In the genomic region with DNA sequence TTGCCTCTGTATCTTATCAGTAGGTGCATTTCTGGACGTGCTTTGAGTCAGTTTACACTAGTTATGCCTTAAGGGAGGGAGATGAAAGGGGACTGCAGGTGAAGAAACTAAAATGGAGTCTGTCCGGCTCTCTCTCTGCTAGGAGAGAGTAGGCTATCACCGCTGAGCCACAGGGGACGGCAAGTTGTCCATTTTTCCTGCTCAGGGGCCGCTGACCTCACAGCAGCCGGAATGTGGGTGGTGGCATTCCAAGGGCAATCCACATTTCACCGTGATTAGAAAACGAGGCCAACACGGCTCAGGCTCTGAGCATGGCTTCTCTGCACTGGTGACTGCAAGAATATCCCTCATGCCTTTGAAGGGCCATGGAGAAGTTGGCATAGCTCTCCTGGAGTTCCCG, we compare ENCODE assay signal across 19 cellular contexts. TPM values are rescaled to one million over a fixed set of nuclear protein-coding genes. Genes with fewer than 3 reads are reported as not detected.
DNase-seq lines count a peak whose midpoint lies in the region; ATAC-seq, FAIRE-seq and TF ChIP-seq lines count a peak whose summit lies in the region.
"Had no signal": no experiment of that assay in that cellular context is flagged by ENCODE, and none has a peak within 500 bp of the region (broad histone marks: within the 10 kb centered on the region; RNA-seq: fewer than 3 reads in every experiment).

No MANE protein-coding gene starts in this region.

- no peaks in the 10 kb centered on the region for H3K36me3 ChIP-seq in GM23248 (ENCODE audit: low read depth)
- H3K36me3 ChIP-seq in K562 (ENCODE audit: control insufficient read depth, insufficient read depth, low read length), result no peaks in the 10 kb centered on the region
- no peaks in the 10 kb centered on the region for H3K36me3 ChIP-seq in HepG2 (replicated peaks in 1 of 2; ENCODE audit: control insufficient read depth in 1 of 2, insufficient read depth in 2 of 2, low read length in 2 of 2)

- peaks cover 58% of the 10 kb centered on the region for H3K4me1 ChIP-seq in A549
- peaks cover 17% of the 10 kb centered on the region for H3K4me1 ChIP-seq in GM23248 (ENCODE audit: insufficient read depth)
- H3K4me1 ChIP-seq in K562 (replicated peaks in 1 of 2; ENCODE audit: control insufficient read depth in 2 of 2, insufficient read depth in 2 of 2, low read length in 2 of 2), result peaks cover 12 to 13% of the 10 kb centered on the region in 2 experiments
- peaks cover 56% of the 10 kb centered on the region for H3K4me1 ChIP-seq in HepG2 (ENCODE audit: insufficient read depth, low read length)

- POLR2A ChIA-PET in A549 (lab: Yijun Ruan, JAX), result interaction anchor here (1.4 kb wide), 1 partner anchor 87 kb away, joined by 3 read pairs; no protein-coding TSS in a partner anchor
- POLR2A ChIA-PET in K562 (lab: Yijun Ruan, JAX), result interaction anchor here (0.5 to 1.0 kb wide), 3 partner anchors 44 to 128 kb away, joined by 3 to 5 read pairs (median 3); no protein-coding TSS in a partner anchor
- POLR2A ChIA-PET in HepG2 (lab: Yijun Ruan, JAX), result interaction anchor here (0.9 to 1.9 kb wide), 4 partner anchors 9 to 87 kb away, joined by 3 to 6 read pairs (median 4); no protein-coding TSS in a partner anchor

- peak overlapping the region; percentile 95 to 96 for H3K27ac ChIP-seq in A549
- H3K27ac ChIP-seq in GM23248, result no peak overlapping the region
- H3K27ac ChIP-seq in K562 (ENCODE audit: extremely low read depth, low read depth, low read length), result no peak overlapping the region
- no peak overlapping the region for H3K27ac ChIP-seq in HepG2 (ENCODE audit: extremely low read length, insufficient read depth, low read length)
- H3K27ac ChIP-seq: skin epidermis had no signal

- H3K9ac ChIP-seq in GM23248, result no peak overlapping the region
- 0 out of 4 replicates have a peak overlapping the region, but pooled peaks of 1 of the 2 experiments have one; percentile 35 for H3K9ac ChIP-seq in K562 (ENCODE audit: insufficient read depth in 1 of 2, low read depth in 2 of 2, low read length in 2 of 2)
- no peak overlapping the region for H3K9ac ChIP-seq in HepG2 (ENCODE audit: insufficient read depth, low read depth, low read length)

- peaks cover 8% of the 10 kb centered on the region; the same call in 1 of the 2 replicates for H3F3A ChIP-seq in GM23248 (ENCODE audit: insufficient read depth)

- no peak for TF ChIP-seq EP300 in A549 (IDR thresholded peaks at IDR 0.05)
- TF ChIP-seq EP300 in K562 (IDR thresholded peaks at IDR 0.05; ENCODE audit: low read length), result no peak
- TF ChIP-seq EP300 in HepG2 (IDR thresholded peaks at IDR 0.05; ENCODE audit: low read depth in 2 of 2, low read length in 2 of 2), result no peak
- no peak for TF ChIP-seq EP300 in HepG2 (CRISPR knock-in tag; IDR thresholded peaks at IDR 0.05; ENCODE audit: borderline replicate concordance)

- intact Hi-C loops in K562 (cut with micrococcal nuclease) (no loop called here), HepG2 (cut with micrococcal nuclease; ENCODE audit: unreplicated experiment) (no loop called here)

- ATAC-seq in A549 (no peak), K562 (no peak), HepG2 (peak; percentile 44), T-helper 17 cell (no peak), GM21576 (IDR thresholded peaks at IDR 0.05; ENCODE audit: unreplicated experiment) (no peak)
- ATAC-seq in activated naive CD4-positive, alpha-beta T cell treated with anti-CD3 and anti-CD28 coated beads, Interleukin-2, amount 50 U/mL, for 72 hours, result no peak

- H3K9me1 ChIP-seq in K562 (ENCODE audit: control insufficient read depth, insufficient read depth, low read length), result no peaks in the 10 kb centered on the region

- H3K79me2 ChIP-seq in GM23248 (ENCODE audit: insufficient read depth) (no peaks in the 10 kb centered on the region), K562 (ENCODE audit: control insufficient read depth, insufficient read depth, low read length) (no peaks in the 10 kb centered on the region), HepG2 (ENCODE audit: insufficient read depth, low read length) (no peaks in the 10 kb centered on the region)

- H3K36me3 Mint-ChIP-seq in T-helper 17 cell (ENCODE audit: low read depth), result no peaks in the 10 kb centered on the region
- no peaks in the 10 kb centered on the region for H3K36me3 Mint-ChIP-seq in activated naive CD4-positive, alpha-beta T cell treated with anti-CD3 and anti-CD28 coated beads, Interleukin-2, amount 50 U/mL, for 72 hours
- H3K36me3 Mint-ChIP-seq: activated naive CD8-positive, alpha-beta T cell; mesothelial cell of epicardium had no signal

- FAIRE-seq in A549 (lab: Jason Lieb, UNC) (no peak), K562 (lab: Jason Lieb, UNC) (no peak), HepG2 (lab: Jason Lieb, UNC) (no peak)
- FAIRE-seq: frontal cortex had no signal

- TF ChIP-seq CTCF in A549 (IDR thresholded peaks at IDR 0.05), result no peak
- no peak for TF ChIP-seq CTCF in K562 (IDR thresholded peaks at IDR 0.05 in 2 of 3, conservative IDR thresholded peaks at IDR 0.05 in 1 of 3; ENCODE audit: insufficient read depth in 2 of 3, low read depth in 1 of 3, low read length in 3 of 3)
- TF ChIP-seq CTCF in HepG2 (CRISPR knock-in tag; IDR thresholded peaks at IDR 0.05), result no peak

- H3K27me3 ChIP-seq in GM23248 (replicated peaks; ENCODE audit: insufficient read depth), result no peaks in the 10 kb centered on the region
- peaks cover 0 to 5% of the 10 kb centered on the region in 2 experiments; a peak in 1 of 5 replicates for H3K27me3 ChIP-seq in K562 (ENCODE audit: control insufficient read depth in 2 of 2, insufficient read depth in 2 of 2, low read length in 2 of 2)
- no peaks in the 10 kb centered on the region for H3K27me3 ChIP-seq in HepG2 (ENCODE audit: control insufficient read depth in 1 of 2, insufficient read depth in 2 of 2, low read length in 2 of 2)

- no peak overlapping the region for H3K4me3 ChIP-seq in A549
- H3K4me3 ChIP-seq in GM23248, result no peak overlapping the region
- no peak overlapping the region for H3K4me3 ChIP-seq in K562
- H3K4me3 ChIP-seq in HepG2 (replicated peaks in 1 of 3; ENCODE audit: insufficient read depth in 1 of 3, low read depth in 2 of 3, low read length in 3 of 3), result no peak overlapping the region
- H3K4me3 ChIP-seq: skin epidermis had no signal

- H3K27me3 Mint-ChIP-seq in T-helper 17 cell, result no peaks in the 10 kb centered on the region
- H3K27me3 Mint-ChIP-seq: activated naive CD8-positive, alpha-beta T cell; central memory CD8-positive, alpha-beta T cell had no signal

- H3K4me3 Mint-ChIP-seq in T-helper 17 cell, result no peak overlapping the region
- H3K4me3 Mint-ChIP-seq: activated CD4-positive, alpha-beta T cell treated with anti-CD3 and anti-CD28 coated beads, Interleukin-2, amount 10 ng/mL, durations not matched to agents 24 days and 14 days; activated naive CD8-positive, alpha-beta T cell; central memory CD8-positive, alpha-beta T cell; mesothelial cell of epicardium had no signal

- DNase-seq in A549 (ENCODE audit: low read depth in 1 of 2, low spot score in 1 of 2) (no peak), GM23248 (peak; percentile 34), K562 (ENCODE audit: extremely low read depth in 1 of 4, low spot score in 3 of 4) (no peak), HepG2 (ENCODE audit: low spot score) (peak; percentile 63), T-helper 17 cell (no peak)
- DNase-seq in activated naive CD4-positive, alpha-beta T cell treated with anti-CD3 and anti-CD28 coated beads, Interleukin-2, amount 50 U/mL, for 72 hours (ENCODE audit: low spot score in 2 of 2), result no peak
- no peak for DNase-seq in activated CD8-positive, alpha-beta memory T cell treated with anti-CD3 and anti-CD28 coated beads for 24 hours
- DNase-seq: activated CD4-positive, alpha-beta T cell treated with anti-CD3 and anti-CD28 coated beads, Interleukin-2, amount 10 ng/mL, durations not matched to agents 24 days and 14 days; KG1; NCI-H1105; NCI-H446; stimulated activated naive CD4-positive, alpha-beta T cell; T1000 had no signal

- H2AFZ ChIP-seq in GM23248 (peak overlapping the region; percentile 56; the same call in 1 of the 2 replicates), K562 (ENCODE audit: low read depth, low read length) (no peak overlapping the region), HepG2 (ENCODE audit: low read length) (no peak overlapping the region)

- H3K4me2 ChIP-seq in A549, result no peak overlapping the region
- H3K4me2 ChIP-seq in GM23248 (ENCODE audit: unreplicated experiment), result no peak overlapping the region
- H3K4me2 ChIP-seq in K562 (ENCODE audit: insufficient read depth, low read length), result no peak overlapping the region
- H3K4me2 ChIP-seq in HepG2 (ENCODE audit: low read depth, low read length), result no peak overlapping the region

- TF ChIP-seq POLR2A in A549 (IDR thresholded peaks at IDR 0.05; ENCODE audit: low read length) (no peak), K562 (conservative IDR thresholded peaks at IDR 0.05) (no peak), HepG2 (IDR thresholded peaks at IDR 0.05; ENCODE audit: insufficient read depth in 1 of 2, low read depth in 2 of 2, low read length in 2 of 2) (no peak)

- in situ Hi-C loops in GM23248 (cut with MboI), result no loop called here
- in situ Hi-C loops in K562 (cut with MboI), result no loop called here
- in situ Hi-C loops in HepG2 (cut with HindIII; ENCODE audit: extremely low pct_ligation_motif_present, low pct_unique_long_range_greater_than_20kb), result no loop called here

- BruUV-seq in K562 (replicated peaks; lab: Mats Ljungman, UMichigan) (no TSS peak), HepG2 (replicated peaks; lab: Mats Ljungman, UMichigan) (no TSS peak)

- H3K4me1 Mint-ChIP-seq in T-helper 17 cell, result peaks cover 9% of the 10 kb centered on the region

- H3K27ac Mint-ChIP-seq in T-helper 17 cell, result no peak overlapping the region
- no peak overlapping the region for H3K27ac Mint-ChIP-seq in activated naive CD4-positive, alpha-beta T cell treated with anti-CD3 and anti-CD28 coated beads, Interleukin-2, amount 50 U/mL, for 72 hours
- H3K27ac Mint-ChIP-seq: activated CD4-positive, alpha-beta T cell treated with anti-CD3 and anti-CD28 coated beads, Interleukin-2, amount 10 ng/mL, durations not matched to agents 24 days and 14 days; activated naive CD8-positive, alpha-beta T cell; mesothelial cell of epicardium had no signal

- 70% methylated on average over 10 of the region's 10 CpGs for WGBS in A549 (ENCODE audit: missing lambda C conversion rate)
- WGBS in GM23248 (ENCODE audit: low coverage in 1 of 2, low lambda C conversion rate in 2 of 2, missing lambda C conversion rate in 2 of 2), 2 experiments, result 47 to 50% methylated on average over 10 of the region's 10 CpGs
- 30% methylated on average over 10 of the region's 10 CpGs for WGBS in K562 (ENCODE audit: insufficient coverage, low coverage, missing lambda C conversion rate)
- 57% methylated on average over 9 of the region's 10 CpGs for WGBS in HepG2 (ENCODE audit: low lambda C conversion rate)

- TF ChIP-seq RAD21 in A549 (conservative IDR thresholded peaks at IDR 0.05 in 1 of 2, IDR thresholded peaks at IDR 0.05 in 1 of 2) (no peak), K562 (CRISPR knock-in tag; conservative IDR thresholded peaks at IDR 0.05 in 1 of 2, IDR thresholded peaks at IDR 0.05 in 1 of 2) (no peak), HepG2 (CRISPR knock-in tag; IDR thresholded peaks at IDR 0.05) (0 out of 2 replicates have a peak, but pooled peaks have one; percentile 15)

- H4K20me1 ChIP-seq in GM23248 (ENCODE audit: insufficient read depth) (no peaks in the 10 kb centered on the region), K562 (replicated peaks; ENCODE audit: control insufficient read depth, insufficient read depth, low read length) (no peaks in the 10 kb centered on the region), HepG2 (ENCODE audit: insufficient read depth, low read length) (no peaks in the 10 kb centered on the region)

- CTCF ChIA-PET in A549 (lab: Yijun Ruan, JAX) (interaction anchor here (1.1 to 8.2 kb wide), 4 partner anchors 13 to 81 kb away, joined by 4 to 269 read pairs (median 6); partner anchors contain the start of gene SLC7A5), K562 (lab: Yijun Ruan, JAX; ENCODE audit: low intra/inter-chr PET ratio) (no interaction called here), HepG2 (lab: Yijun Ruan, JAX; ENCODE audit: low intra/inter-chr PET ratio, low total read pairs) (no interaction called here)

- no peaks in the 10 kb centered on the region for H3K9me3 Mint-ChIP-seq in activated naive CD4-positive, alpha-beta T cell treated with anti-CD3 and anti-CD28 coated beads, Interleukin-2, amount 50 U/mL, for 72 hours
- H3K9me3 Mint-ChIP-seq: activated CD4-positive, alpha-beta T cell treated with anti-CD3 and anti-CD28 coated beads, Interleukin-2, amount 10 ng/mL, durations not matched to agents 24 days and 14 days; central memory CD8-positive, alpha-beta T cell; mesothelial cell of epicardium had no signal

- H3K9me3 ChIP-seq in A549 (no peaks in the 10 kb centered on the region), GM23248 (ENCODE audit: low read depth) (no peaks in the 10 kb centered on the region), K562 (replicated peaks; ENCODE audit: control insufficient read depth, insufficient read depth, low read depth, low read length) (no peaks in the 10 kb centered on the region), HepG2 (ENCODE audit: low read length) (no peaks in the 10 kb centered on the region), T-helper 17 cell (ENCODE audit: control insufficient read depth, low read length, poor library complexity, severe bottlenecking) (no peaks in the 10 kb centered on the region)

- H3K9me2 ChIP-seq in GM23248 (ENCODE audit: insufficient read depth), result no peaks in the 10 kb centered on the region

RNA-seq across cellular contexts. Expression of gene KLHDC4, which starts 19.0 kb away (rescaled TPM):
- polyA plus RNA-seq in A549 (2011; rRNA removed) (22.6 and 25.9 TPM in 2 replicates), A549 (2017; fragmentation: RNase III; extraction: RNeasy Plus Mini Kit Qiagen cat#74134 plus additional on column Dnase treatment) (34.8 to 38.2 TPM (median 37.2 TPM) in 3 replicates), GM23248 (2016; fragmentation: Nextera tagmentation; extraction: Ambion mirVana) (8.8 and 12.3 TPM in 2 replicates), K562 (2011; rRNA removed) (23.7 and 24.9 TPM in 2 replicates), K562 (2014; fragmentation: Illumina TruSeq; extraction: Trizol) (37.3 and 48.5 TPM in 2 replicates), K562 (2014; fragmentation: Nextera tagmentation; extraction: Ambion mirVana) (1 to 10 TPM; 1.3 to 2.5 TPM), K562 (2014; rRNA removed) (53.5 and 63.4 TPM in 2 replicates), HepG2 (2011; rRNA removed) (18.7 and 22.7 TPM in 2 replicates)
- 49.9 and 55.6 TPM in 2 replicates for polyA plus RNA-seq in A549 (2012; cell fraction: cytosol; rRNA removed)
- polyA plus RNA-seq in A549 (2012; cell fraction: nucleus; rRNA removed), result 197 and 201 TPM in 2 replicates
- 30.0 and 33.8 TPM in 2 replicates for polyA minus RNA-seq in A549 (2011; rRNA and poly(A)+ RNA removed)
- total RNA-seq in GM23248 (2014; rRNA removed; shearing (Covaris generic)), result 9.4 and 19.6 TPM in 2 replicates
- total RNA-seq in K562 (2011; cell fraction: chromatin; rRNA removed; ENCODE audit: low replicate concordance), result 250 and 422 TPM in 2 replicates
- 176 and 189 TPM in 2 replicates for total RNA-seq in K562 (2011; cell fraction: nucleolus; rRNA removed)
- total RNA-seq in K562 (2011; cell fraction: nucleoplasm; rRNA removed), result 187 and 203 TPM in 2 replicates
- total RNA-seq in K562 (2014; rRNA removed) (52.7 and 59.4 TPM in 2 replicates), K562 (2014; rRNA removed; fragmentation: Illumina TruSeq; extraction: Trizol) (17.9 and 25.5 TPM in 2 replicates), K562 (2015; rRNA removed; fragmentation: Illumina TruSeq; extraction: Trizol) (31.8 and 32.8 TPM in 2 replicates), K562 (2021) (62.8 and 68.1 TPM in 2 replicates), HepG2 (2016; rRNA removed; fragmentation: Illumina TruSeq; extraction: Trizol) (26.7 and 31.8 TPM in 2 replicates), T-helper 17 cell (10 to 100 TPM; 67.7 to 93.3 TPM)
- polyA plus RNA-seq in K562 (2011; cell fraction: cytosol; rRNA removed), result 17.9 and 23.5 TPM in 2 replicates
- polyA plus RNA-seq in K562 (2011; cell fraction: nucleus; rRNA removed), result 66.5 and 112 TPM in 2 replicates
- 35.3 and 39.1 TPM in 2 replicates for polyA plus RNA-seq in K562 (2012)
- 19.2 and 19.3 TPM in 2 replicates for polyA minus RNA-seq in K562 (2011; rRNA and poly(A)+ RNA removed)
- 18.8 and 24.5 TPM in 2 replicates for polyA minus RNA-seq in K562 (2011; cell fraction: cytosol; rRNA and poly(A)+ RNA removed)
- 33.5 and 52.0 TPM in 2 replicates for polyA minus RNA-seq in K562 (2011; cell fraction: nucleus; rRNA and poly(A)+ RNA removed)
- 19.6 and 21.0 TPM in 2 replicates for total RNA-seq in HepG2 (2016; cell fraction: cytosol; rRNA removed; fragmentation: Illumina TruSeq; extraction: Trizol; ENCODE audit: low read depth)
- 27.2 and 34.0 TPM in 2 replicates for total RNA-seq in HepG2 (2016; cell fraction: insoluble cytoplasmic fraction; rRNA removed; fragmentation: Illumina TruSeq; extraction: Trizol)
- total RNA-seq in HepG2 (2016; cell fraction: membrane; rRNA removed; fragmentation: Illumina TruSeq; extraction: Trizol), result 12.7 and 13.0 TPM in 2 replicates
- total RNA-seq in HepG2 (2016; cell fraction: nucleus; rRNA removed; fragmentation: Illumina TruSeq; extraction: Trizol), result 35.2 and 38.5 TPM in 2 replicates
- polyA plus RNA-seq in HepG2 (2011; cell fraction: cytosol; rRNA removed), result 8.9 and 14.1 TPM in 2 replicates
- polyA plus RNA-seq in HepG2 (2011; cell fraction: nucleus; rRNA removed), result 122 TPM in 2 replicates
- 24.2 and 33.3 TPM in 2 replicates for polyA plus RNA-seq in HepG2 (2012)
- 3.6 TPM in 2 replicates for polyA plus RNA-seq in HepG2 (2016; cell fraction: cytosol; fragmentation: Illumina TruSeq; extraction: Trizol; ENCODE audit: low read depth)
- 25.4 and 27.5 TPM in 2 replicates for polyA plus RNA-seq in HepG2 (2016; cell fraction: insoluble cytoplasmic fraction; fragmentation: Illumina TruSeq; extraction: Trizol; ENCODE audit: low read depth)
- polyA plus RNA-seq in HepG2 (2016; cell fraction: membrane; fragmentation: Illumina TruSeq; extraction: Trizol; ENCODE audit: low read depth), result 6.5 and 8.9 TPM in 2 replicates
- 82.6 and 96.2 TPM in 2 replicates for polyA plus RNA-seq in HepG2 (2016; cell fraction: nucleus; fragmentation: Illumina TruSeq; extraction: Trizol; ENCODE audit: insufficient read depth, low read depth)
- 24.4 and 42.1 TPM in 2 replicates for polyA minus RNA-seq in HepG2 (2011; rRNA and poly(A)+ RNA removed; ENCODE audit: low replicate concordance)
- 8.9 and 11.7 TPM in 2 replicates for polyA minus RNA-seq in HepG2 (2011; cell fraction: cytosol; rRNA and poly(A)+ RNA removed)
- polyA minus RNA-seq in HepG2 (2011; cell fraction: nucleus; rRNA and poly(A)+ RNA removed), result 42.6 and 46.6 TPM in 2 replicates
- total RNA-seq in activated naive CD4-positive, alpha-beta T cell treated with anti-CD3 and anti-CD28 coated beads, Interleukin-2, amount 50 U/mL, for 72 hours, result 100 to 1,000 TPM in 1 of 2 donors, 10 to 100 TPM in 1; 75.4 to 114 TPM

Comparison
In these comparisons a context has a peak if more than half of its experiments do, and no peak if none do; other contexts are left out.
1. DNase-seq: peak in GM23248 (single experiment) and HepG2 (single experiment); none in A549 (0 of 2), K562 (0 of 4), T-helper 17 cell (0 of 3), activated naive CD4-positive, alpha-beta T cell treated with anti-CD3 and anti-CD28 coated beads, Interleukin-2, amount 50 U/mL, for 72 hours (0 of 2) and activated CD8-positive, alpha-beta memory T cell treated with anti-CD3 and anti-CD28 coated beads for 24 hours (single experiment).
2. H3K27ac ChIP-seq: peak in A549 (2 of 2); none in GM23248 (single experiment), K562 (single experiment) and HepG2 (single experiment).